In genomic region chr6:12490904-12491571, GRCh38 we compare ENCODE assay signal across 1 cellular context.
TF ChIP-seq lines count a peak whose summit lies in the region.

No MANE protein-coding gene starts in this region.

TF ChIP-seq in GM12878, 131 proteins besides CTCF, POLR2A, EP300 and RAD21 (continued from another document):
- TF ChIP-seq SKIL (IDR thresholded peaks at IDR 0.05; ENCODE audit: low read depth, poor library complexity, severe bottlenecking) (no peak), ATF7 (IDR thresholded peaks at IDR 0.05; ENCODE audit: low read depth) (no peak)
